Comparison of ENCODE assay signal across 16 cellular contexts in genomic region chr11:68432874-68433273, GRCh38.
"Had no signal": no experiment of that assay in that cellular context is flagged by ENCODE, and none has a peak within 500 bp of the region (broad histone marks: within the 10 kb centered on the region; RNA-seq: fewer than 3 reads in every experiment).

No MANE protein-coding gene starts in this region.

- H3K4me1 Mint-ChIP-seq: activated naive CD8-positive, alpha-beta T cell treated with anti-CD3 and anti-CD28 coated beads for 36 hours; T-helper 17 cell had no signal

- H3K4me3 Mint-ChIP-seq: activated CD4-positive, alpha-beta memory T cell treated with anti-CD3 and anti-CD28 coated beads for 36 hours; activated naive CD8-positive, alpha-beta T cell treated with anti-CD3 and anti-CD28 coated beads for 36 hours; nephron; T-helper 17 cell had no signal

- H3K27me3 ChIP-seq: gastroesophageal sphincter, right lobe of liver had no signal

- H3K4me1 ChIP-seq: parathyroid adenoma, right lobe of liver had no signal

- H3K27me3 Mint-ChIP-seq: activated CD4-positive, alpha-beta memory T cell treated with anti-CD3 and anti-CD28 coated beads for 36 hours; activated naive CD8-positive, alpha-beta T cell treated with anti-CD3 and anti-CD28 coated beads for 36 hours; T-helper 17 cell had no signal

- H3K9me3 ChIP-seq: right lobe of liver had no signal

- H3K27ac Mint-ChIP-seq: activated CD4-positive, alpha-beta memory T cell treated with anti-CD3 and anti-CD28 coated beads for 36 hours; activated naive CD8-positive, alpha-beta T cell treated with anti-CD3 and anti-CD28 coated beads for 36 hours; T-helper 17 cell had no signal

- H3K27ac ChIP-seq: epithelial cell of prostate, gastroesophageal sphincter, parathyroid adenoma, right lobe of liver had no signal

- DNase-seq: activated CD4-positive, alpha-beta memory T cell treated with anti-CD3 and anti-CD28 coated beads for 36 hours; activated CD4-positive, alpha-beta T cell treated with anti-CD3 and anti-CD28 coated beads for 48 hours; activated naive CD4-positive, alpha-beta T cell treated with Interleukin-2 at 50 U/mL for 16 hours; activated naive CD8-positive, alpha-beta T cell treated with anti-CD3 and anti-CD28 coated beads for 36 hours; activated T-cell treated with anti-CD3 and anti-CD28 coated beads, Interleukin-2, amount 50 U/mL, for 48 hours; small intestine; stimulated activated CD4-positive, alpha-beta T cell treated with anti-CD3 and anti-CD28 coated beads, Interleukin-2, amount 100 ng/mL, for 48 hours; stimulated activated naive CD4-positive, alpha-beta T cell treated with Interleukin-2 at 50 U/mL for 16 hours; SW 1271; T-helper 17 cell had no signal

- H3K4me3 ChIP-seq: gastroesophageal sphincter, right lobe of liver had no signal

- ATAC-seq: gastroesophageal sphincter, left lobe of liver, right lobe of liver, T-helper 17 cell had no signal
